8 cellular contexts compared by ENCODE assay signal in genomic region chr7:2864999-2865670, GRCh38. TPM values are rescaled to one million over a fixed set of nuclear protein-coding genes. Genes with fewer than 3 reads are reported as not detected.
A peak's percentile ranks its signal among the peaks of the same experiment; 100 is the strongest.
DNase-seq lines count a peak whose midpoint lies in the region; ATAC-seq, FAIRE-seq and TF ChIP-seq lines count a peak whose summit lies in the region.

No MANE protein-coding gene starts in this region.

- H3K27me3 ChIP-seq in GM23248 (replicated peaks; ENCODE audit: insufficient read depth) (no peaks in the 10 kb centered on the region), H1 (replicated peaks in 1 of 4; ENCODE audit: control insufficient read depth in 3 of 4, extremely low read depth in 1 of 4, insufficient read depth in 3 of 4, low read length in 3 of 4) (no peaks in the 10 kb centered on the region)

- peak overlapping the region; percentile 52; the same call in 1 of the 2 replicates for H4K8ac ChIP-seq in H1 (ENCODE audit: extremely low read depth, insufficient read depth, low read length)

- CTCF ChIA-PET in H1 (lab: Charles Lee; ENCODE audit: partially characterized antibody) = interaction anchor here (0.6 to 4.1 kb wide), 69 partner anchors 10 to 1592 kb away, joined by 3 to 34 read pairs (median 4); no protein-coding TSS in a partner anchor

- ATAC-seq in HG03442 (IDR thresholded peaks at IDR 0.05; ENCODE audit: unreplicated experiment) = no peak

- no peak overlapping the region for H2BK120ac ChIP-seq in H1 (replicated peaks; ENCODE audit: low read depth, low read length)

- no peak overlapping the region for H3K18ac ChIP-seq in H1 (ENCODE audit: extremely low read depth, low read length)

- no peak for TF ChIP-seq POLR2A in H1 (IDR thresholded peaks at IDR 0.05; ENCODE audit: control extremely low read depth in 1 of 2, low read depth in 2 of 2, low read length in 2 of 2)

- DNase-seq in CD1c-positive myeloid dendritic cell (ENCODE audit: extremely low spot score) (peak; percentile 72), GM23248 (peak; percentile 61), NCI-H82 (lab: John Stamatoyannopoulos, UW) (peak; percentile 70), H1 (ENCODE audit: low read depth in 1 of 2, low spot score in 2 of 2) (peak in 1 of 2 experiments; percentile 90), myocyte (ENCODE audit: low read depth) (peak; percentile 87)
- peak; percentile 40 to 62 (median 61) for DNase-seq in activated CD8-positive, alpha-beta memory T cell treated with anti-CD3 and anti-CD28 coated beads for 48 hours (ENCODE audit: low read depth in 2 of 3, low spot score in 2 of 3)
- DNase-seq in stimulated activated CD8-positive, alpha-beta memory T cell treated with anti-CD3 and anti-CD28 coated beads, Interleukin-7, amount 100 ng/mL, for 48 hours (ENCODE audit: extremely low read depth in 1 of 2, low read depth in 1 of 2) = peak; percentile 43 to 61

- in situ Hi-C loops in GM23248 (cut with MboI) = loop anchor here (25.0 kb wide), 1 partner anchor 1747 kb away; no protein-coding TSS in a partner anchor

- H3K79me2 ChIP-seq in GM23248 (ENCODE audit: insufficient read depth) (no peaks in the 10 kb centered on the region), H1 (ENCODE audit: control insufficient read depth in 1 of 2, insufficient read depth in 2 of 2, low read length in 2 of 2) (no peaks in the 10 kb centered on the region)

- peak; percentile 96 for TF ChIP-seq RAD21 in H1 (IDR thresholded peaks at IDR 0.05 in 1 of 2, conservative IDR thresholded peaks at IDR 0.05 in 1 of 2; ENCODE audit: low read depth in 2 of 2, low read length in 2 of 2)

- no peak overlapping the region for H3K4ac ChIP-seq in H1 (replicated peaks; ENCODE audit: insufficient read length, low read depth, low read length)

- FAIRE-seq in H1 (lab: Jason Lieb, UNC) = peak; percentile 93

- H4K5ac ChIP-seq in H1 (ENCODE audit: insufficient read length, low read depth, low read length) = no peak overlapping the region

- peaks cover 9% of the 10 kb centered on the region for H3F3A ChIP-seq in GM23248 (ENCODE audit: insufficient read depth)

- no peak overlapping the region for H3K14ac ChIP-seq in H1 (ENCODE audit: insufficient read length)

- H2BK20ac ChIP-seq in H1 (ENCODE audit: low read length) = no peak overlapping the region

- H3K9ac ChIP-seq in GM23248 (no peak overlapping the region), H1 (replicated peaks in 1 of 4; ENCODE audit: extremely low read depth in 1 of 4, low read depth in 3 of 4, low read length in 3 of 4) (no peak overlapping the region)

- H2AK5ac ChIP-seq in H1 (ENCODE audit: low read depth, low read length) = no peak overlapping the region

- H3K4me1 ChIP-seq in GM23248 (ENCODE audit: insufficient read depth) = peaks cover 15% of the 10 kb centered on the region
- peaks cover 0 to 9% (median 4%) of the 10 kb centered on the region in 4 experiments; a peak in 5 of 7 replicates for H3K4me1 ChIP-seq in H1 (replicated peaks in 1 of 4; ENCODE audit: control insufficient read depth in 3 of 4, insufficient read depth in 4 of 4, low read length in 3 of 4)

- H2BK12ac ChIP-seq in H1 (ENCODE audit: low read depth, low read length) = peak overlapping the region; percentile 80; the same call in 1 of the 2 replicates

- 37% methylated on average over 17 of the region's 17 CpGs for WGBS in GM23248 (ENCODE audit: low coverage in 1 of 2, low lambda C conversion rate in 2 of 2, missing lambda C conversion rate in 2 of 2), 2 experiments
- 63% methylated on average over 17 of the region's 17 CpGs; no CpG with 5 or more reads in 1 of the 2 experiments for WGBS in H1 (ENCODE audit: extremely low coverage in 1 of 2, insufficient coverage in 1 of 2, insufficient read length in 1 of 2, insufficient replicate concordance in 2 of 2, low coverage in 1 of 2, low lambda C conversion rate in 2 of 2, missing lambda C conversion rate in 1 of 2), 2 experiments

- no peaks in the 10 kb centered on the region for H3K9me2 ChIP-seq in GM23248 (ENCODE audit: insufficient read depth)

- H3K4me2 ChIP-seq in GM23248 (ENCODE audit: unreplicated experiment) = no peak overlapping the region
- no peak overlapping the region for H3K4me2 ChIP-seq in H1 (ENCODE audit: insufficient read depth in 1 of 2, low read depth in 2 of 2, low read length in 2 of 2)

- H3K27ac ChIP-seq in GM23248 = no peak overlapping the region
- no peak overlapping the region for H3K27ac ChIP-seq in H1 (ENCODE audit: low read depth, low read length)

- H2AFZ ChIP-seq in GM23248 (no peak overlapping the region), H1 (ENCODE audit: low read length) (no peak overlapping the region)

- no peak overlapping the region for H3K56ac ChIP-seq in H1 (replicated peaks; ENCODE audit: insufficient read length, low read depth, low read length)

- no peak overlapping the region for H3K23ac ChIP-seq in H1 (ENCODE audit: insufficient read length)

- no peaks in the 10 kb centered on the region for H4K20me1 ChIP-seq in GM23248 (ENCODE audit: insufficient read depth)
- H4K20me1 ChIP-seq in H1 (replicated peaks in 1 of 2; ENCODE audit: control insufficient read depth in 1 of 2, insufficient read depth in 2 of 2, low read length in 2 of 2) = no peaks in the 10 kb centered on the region

- H3K36me3 ChIP-seq in GM23248 (ENCODE audit: low read depth) (no peaks in the 10 kb centered on the region), H1 (ENCODE audit: control insufficient read depth in 2 of 4, insufficient read depth in 4 of 4, low read length in 3 of 4) (no peaks in the 10 kb centered on the region)

- H4K91ac ChIP-seq in H1 (replicated peaks; ENCODE audit: insufficient read length, low read length) = peak overlapping the region; percentile 22

- H2BK15ac ChIP-seq in H1 (ENCODE audit: low read length) = peak overlapping the region; percentile 95; the same call in 1 of the 2 replicates

- POLR2A ChIA-PET in H1 (lab: Charles Lee; ENCODE audit: partially characterized antibody) = interaction anchor here (0.5 to 2.7 kb wide), 4 partner anchors 10 to 851 kb away, joined by 3 to 18 read pairs (median 3); no protein-coding TSS in a partner anchor

- no peaks in the 10 kb centered on the region; the same call in 1 of the 2 replicates for H3K23me2 ChIP-seq in H1 (ENCODE audit: low read depth, low read length)

- no peak for TF ChIP-seq EP300 in H1 (IDR thresholded peaks at IDR 0.05; ENCODE audit: borderline replicate concordance in 1 of 2, low read depth in 2 of 2, low read length in 2 of 2)

- H3K79me1 ChIP-seq in H1 (ENCODE audit: low read depth, low read length) = no peaks in the 10 kb centered on the region

- H3K9me3 ChIP-seq in GM23248 (ENCODE audit: low read depth) = no peaks in the 10 kb centered on the region
- H3K9me3 ChIP-seq in H1 (ENCODE audit: insufficient read depth in 2 of 2, low read depth in 1 of 2, low read length in 1 of 2) = no peaks in the 10 kb centered on the region

- peak; percentile 78 to 90 (median 84) for TF ChIP-seq CTCF in H1 (IDR thresholded peaks at IDR 0.05; ENCODE audit: control extremely low read depth in 1 of 3, insufficient read depth in 1 of 3, low read depth in 1 of 3, low read length in 3 of 3)

- H3K4me3 ChIP-seq in GM23248 (no peak overlapping the region), H1 (ENCODE audit: extremely low read depth in 1 of 4, insufficient read depth in 2 of 4, low read depth in 3 of 4, low read length in 4 of 4) (no peak overlapping the region)

- H2BK5ac ChIP-seq in H1 (ENCODE audit: low read depth, low read length) = no peak overlapping the region; the same call in 1 of the 2 replicates

TF ChIP-seq in H1, 55 proteins besides CTCF, POLR2A, EP300 and RAD21:
- no peak for TF ChIP-seq TEAD4 (IDR thresholded peaks at IDR 0.05; ENCODE audit: low read depth, low read length)
- TF ChIP-seq BACH1 (IDR thresholded peaks at IDR 0.05; ENCODE audit: low read length) = no peak
- TF ChIP-seq CBX8 (IDR thresholded peaks at IDR 0.05; ENCODE audit: borderline replicate concordance, low read depth, low read length) = no peak
- TF ChIP-seq NANOG (IDR thresholded peaks at IDR 0.05; ENCODE audit: insufficient read depth, low read depth, low read length, poor library complexity, severe bottlenecking) = peak; percentile 21
- no peak for TF ChIP-seq KDM4A (IDR thresholded peaks at IDR 0.05; ENCODE audit: low read depth, low read length, severe bottlenecking)

RNA-seq across cellular contexts. Expression of gene GNA12, which starts 21.0 kb away (rescaled TPM):
- total RNA-seq in GM23248 (2014; rRNA removed; shearing (Covaris generic)) = 13.8 and 24.3 TPM in 2 replicates
- polyA plus RNA-seq in GM23248 (2016; fragmentation: Nextera tagmentation; extraction: Ambion mirVana) (11.2 and 11.5 TPM in 2 replicates), H1 (2011; rRNA removed) (109 and 121 TPM in 2 replicates)
- 95.6 and 96.5 TPM in 2 replicates for total RNA-seq in H1 (2021; fragmentation: NEBNext Ultra II Directional; extraction: Animal tissue kit (Norgen Biotek cat#: 25700))
- 92.3 TPM for polyA plus RNA-seq in H1 (2011; cell fraction: cytosol; rRNA removed)
- polyA plus RNA-seq in H1 (2011; cell fraction: nucleus; rRNA removed) = 152 TPM
- 61.6 to 94.7 TPM (median 83.3 TPM) in 4 replicates for polyA plus RNA-seq in H1 (2012, experiment 1 of 2)
- polyA plus RNA-seq in H1 (2012, experiment 2 of 2) = 78.3 TPM
- polyA plus RNA-seq in H1 (2013, experiment 1 of 2) = 62.9 TPM
- 65.3 TPM for polyA plus RNA-seq in H1 (2013, experiment 2 of 2)
- 176 and 215 TPM in 2 replicates for polyA minus RNA-seq in H1 (2011; rRNA and poly(A)+ RNA removed)
- polyA minus RNA-seq in H1 (2011; cell fraction: cytosol; rRNA and poly(A)+ RNA removed) = 71.7 TPM
- 67.7 TPM for polyA minus RNA-seq in H1 (2011; cell fraction: nucleus; rRNA and poly(A)+ RNA removed)
- 10.2 and 14.3 TPM in 2 replicates for total RNA-seq in myocyte
- polyA plus RNA-seq in myocyte (2012) = 72.1 TPM
